31 cellular contexts compared by ENCODE assay signal in genomic region chr14:21209185-21209584, GRCh38. TPM values are rescaled to one million over a fixed set of nuclear protein-coding genes. Genes with fewer than 3 reads are reported as not detected.
"Had no signal": no experiment of that assay in that cellular context is flagged by ENCODE, and none has a peak within 500 bp of the region (broad histone marks: within the 10 kb centered on the region; RNA-seq: fewer than 3 reads in every experiment).

No MANE protein-coding gene starts in this region.

- H3K9me3 Mint-ChIP-seq: nephron; stimulated activated effector memory CD8-positive, alpha-beta T cell treated with anti-CD3 and anti-CD28 coated beads, Interleukin-12 subunit alpha, Interleukin-12 subunit beta, amount 100 ng/mL, for 72 hours; type B pancreatic cell had no signal

- DNase-seq: dermis blood vessel endothelial cell; effector memory CD4-positive, alpha-beta T cell; foreskin keratinocyte; glutamatergic neuron; heart right ventricle; hypothalamus; left ventricle myocardium superior; lower lobe of right lung; nucleus accumbens; sigmoid colon; stimulated activated CD4-positive, alpha-beta T cell treated with anti-CD3 and anti-CD28 coated beads, Interleukin-2, amount 100 ng/mL, for 24 hours; stimulated activated CD4-positive, alpha-beta T cell treated with anti-CD3 and anti-CD28 coated beads, Interleukin-4, amount 100 ng/mL, for 24 hours; substantia nigra; testis; tibial artery had no signal

- H3K4me3 Mint-ChIP-seq: nephron; stimulated activated effector memory CD8-positive, alpha-beta T cell treated with anti-CD3 and anti-CD28 coated beads, Interleukin-12 subunit alpha, Interleukin-12 subunit beta, amount 100 ng/mL, for 72 hours; type B pancreatic cell had no signal

- H3K9me3 ChIP-seq: esophagus muscularis mucosa, heart right ventricle, lower lobe of right lung, prostate gland, right atrium auricular region, sigmoid colon, testis, tibial artery had no signal

- H3K27ac ChIP-seq: coronary artery, esophagus muscularis mucosa, foreskin keratinocyte, heart right ventricle, lower lobe of right lung, prostate gland, right atrium auricular region, sigmoid colon, testis, tibial artery had no signal

- FAIRE-seq: endothelial cell of umbilical vein, keratinocyte had no signal

- H3K27me3 ChIP-seq: esophagus muscularis mucosa, foreskin keratinocyte, heart right ventricle, right atrium auricular region, sigmoid colon, testis, tibial artery had no signal

- H3K4me1 ChIP-seq: foreskin keratinocyte, prostate gland, right atrium auricular region, testis had no signal

- H3K27ac Mint-ChIP-seq: nephron, type B pancreatic cell had no signal

- H3K27me3 Mint-ChIP-seq: type B pancreatic cell had no signal

- ATAC-seq: foreskin keratinocyte; heart right ventricle; left ventricle myocardium superior; lower lobe of right lung; stimulated activated effector memory CD8-positive, alpha-beta T cell treated with anti-CD3 and anti-CD28 coated beads, Interleukin-12 subunit alpha, Interleukin-12 subunit beta, amount 100 ng/mL, for 72 hours had no signal

- H3K4me3 ChIP-seq: coronary artery, esophagus muscularis mucosa, heart right ventricle, lower lobe of right lung, prostate gland, right atrium auricular region, sigmoid colon, testis, tibial artery had no signal

RNA-seq across cellular contexts. Expression of gene OR5AU1, which starts 53.3 kb away (rescaled TPM):
- total RNA-seq: dermis blood vessel endothelial cell, endothelial cell of umbilical vein, epithelial cell of proximal tubule, esophagus muscularis mucosa, fibroblast of lung, foreskin keratinocyte, heart right ventricle, left ventricle myocardium superior, lower lobe of right lung, mesenteric fat pad, mononuclear cell, osteocyte, prostate gland, right atrium auricular region, sigmoid colon, skeletal muscle tissue, urinary bladder had no signal
- polyA plus RNA-seq: endothelial cell of umbilical vein, fibroblast of lung, foreskin keratinocyte, heart right ventricle, keratinocyte, sigmoid colon, urinary bladder had no signal
